ENCODE assay signal across 11 cellular contexts in the genomic region with DNA sequence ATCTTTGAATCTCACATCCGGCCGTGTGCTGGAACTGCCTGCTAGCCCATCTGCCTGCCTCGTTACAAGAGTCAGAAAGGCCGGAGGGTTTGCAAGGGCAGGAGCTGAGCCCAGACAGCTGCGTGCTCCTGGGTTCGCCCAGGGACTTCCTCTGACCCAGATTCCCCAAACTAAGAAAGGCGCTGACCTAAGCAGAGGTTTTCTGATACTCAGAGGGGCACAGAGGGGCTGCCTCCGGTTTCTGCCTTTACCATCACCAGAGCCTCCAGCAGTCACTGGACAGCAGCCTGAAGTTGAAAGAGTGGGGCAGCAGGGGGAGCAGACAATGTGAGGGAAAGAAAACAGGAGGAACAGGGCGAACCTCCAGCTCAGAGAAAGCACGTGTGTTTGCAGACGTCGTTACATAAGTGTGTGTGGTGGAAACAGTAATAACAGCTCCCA. TPM values are rescaled to one million over a fixed set of nuclear protein-coding genes. Genes with fewer than 3 reads are reported as not detected.
DNase-seq lines count a peak whose midpoint lies in the region; ATAC-seq and TF ChIP-seq lines count a peak whose summit lies in the region.
"Had no signal": no experiment of that assay in that cellular context is flagged by ENCODE, and none has a peak within 500 bp of the region (broad histone marks: within the 10 kb centered on the region; RNA-seq: fewer than 3 reads in every experiment).

No MANE protein-coding gene starts in this region.

- H3K36me3 Mint-ChIP-seq in WTC11 (no peaks in the 10 kb centered on the region), osteocyte (ENCODE audit: unreplicated experiment) (no peaks in the 10 kb centered on the region)

- no peak overlapping the region for H3K4me3 Mint-ChIP-seq in WTC11
- H3K4me3 Mint-ChIP-seq in osteocyte (ENCODE audit: unreplicated experiment), result no peak overlapping the region
- H3K4me3 Mint-ChIP-seq: mesothelial cell of epicardium had no signal

- intact Hi-C loops in head of caudate nucleus (cut with DNase I), result no loop called here

- POLR2A ChIA-PET in WTC11 (lab: Charles Lee), result no interaction called here

- H3K4me1 Mint-ChIP-seq in WTC11 (peaks cover 10% of the 10 kb centered on the region), osteocyte (ENCODE audit: unreplicated experiment) (no peaks in the 10 kb centered on the region)
- H3K4me1 Mint-ChIP-seq: mesothelial cell of epicardium had no signal

- H3K27me3 Mint-ChIP-seq in WTC11 (ENCODE audit: low read depth), result no peaks in the 10 kb centered on the region
- peaks cover 28% of the 10 kb centered on the region for H3K27me3 Mint-ChIP-seq in osteocyte (ENCODE audit: unreplicated experiment)

- ATAC-seq in WTC11 (peak; percentile 88), GM19395 (IDR thresholded peaks at IDR 0.05; ENCODE audit: unreplicated experiment) (no peak), GM18868 (IDR thresholded peaks at IDR 0.05; ENCODE audit: unreplicated experiment) (no peak), GM19463 (IDR thresholded peaks at IDR 0.05; ENCODE audit: unreplicated experiment) (no peak)

- CTCF ChIA-PET in WTC11 (lab: Charles Lee), result interaction anchor here (0.8 to 6.7 kb wide), 10 partner anchors 9 to 306 kb away, joined by 3 to 64 read pairs (median 4); partner anchors contain the start of gene SRGAP3

- DNase-seq in AG09309 (ENCODE audit: low read depth), result peak; percentile 41
- peak; percentile 41 for DNase-seq in WTC11 (ENCODE audit: low spot score)
- peak; percentile 34 to 84 (median 68) for DNase-seq in head of caudate nucleus
- DNase-seq in osteocyte (ENCODE audit: extremely low spot score, unreplicated experiment), result no peak
- DNase-seq in A172 (ENCODE audit: low spot score), result no peak
- DNase-seq: activated CD4-positive, CD25-positive, alpha-beta regulatory T cell; NCI-H526 treated with DMSO at 0.1 percent for 48 hours had no signal

- H3K27ac Mint-ChIP-seq in WTC11, result no peak overlapping the region
- H3K27ac Mint-ChIP-seq in osteocyte (ENCODE audit: unreplicated experiment), result no peak overlapping the region
- H3K27ac Mint-ChIP-seq: mesothelial cell of epicardium had no signal

- H3K4me3 ChIP-seq in AG09309 (ENCODE audit: control insufficient read depth, low read depth, low read length), result no peak overlapping the region

- H3K9me3 Mint-ChIP-seq in WTC11 (no peaks in the 10 kb centered on the region), osteocyte (ENCODE audit: unreplicated experiment) (no peaks in the 10 kb centered on the region)
- H3K9me3 Mint-ChIP-seq: mesothelial cell of epicardium had no signal

- TF ChIP-seq CTCF in AG09309 (IDR thresholded peaks at IDR 0.05; ENCODE audit: control insufficient read depth, insufficient read depth, low read depth, low read length, missing control alignments) (peak; percentile 61), WTC11 (IDR thresholded peaks at IDR 0.05) (no peak), osteocyte (IDR thresholded peaks at IDR 0.05) (peak; percentile 30)

TF ChIP-seq in WTC11, 78 proteins besides CTCF, POLR2A, EP300 and RAD21:
- no peak for TF ChIP-seq NR2C2 (CRISPR knock-in tag; IDR thresholded peaks at IDR 0.05)

RNA-seq across cellular contexts. Expression of gene RAD18, which starts 33.4 kb away (rescaled TPM):
- 20.9 to 24.4 TPM (median 22.9 TPM) in 3 replicates for total RNA-seq in WTC11 (2021)
- total RNA-seq in osteocyte, result 13.4 and 18.6 TPM in 2 replicates
- 78.9 and 112 TPM in 2 replicates for total RNA-seq in A172 (2014; rRNA removed; shearing (Covaris generic))

Comparison
In these comparisons a context has a peak if more than half of its experiments do, and no peak if none do; other contexts are left out.
1. DNase-seq: peak in AG09309 (single experiment), WTC11 (single experiment) and head of caudate nucleus (42 of 42); none in osteocyte (single experiment) and A172 (single experiment).